In the genomic region with DNA sequence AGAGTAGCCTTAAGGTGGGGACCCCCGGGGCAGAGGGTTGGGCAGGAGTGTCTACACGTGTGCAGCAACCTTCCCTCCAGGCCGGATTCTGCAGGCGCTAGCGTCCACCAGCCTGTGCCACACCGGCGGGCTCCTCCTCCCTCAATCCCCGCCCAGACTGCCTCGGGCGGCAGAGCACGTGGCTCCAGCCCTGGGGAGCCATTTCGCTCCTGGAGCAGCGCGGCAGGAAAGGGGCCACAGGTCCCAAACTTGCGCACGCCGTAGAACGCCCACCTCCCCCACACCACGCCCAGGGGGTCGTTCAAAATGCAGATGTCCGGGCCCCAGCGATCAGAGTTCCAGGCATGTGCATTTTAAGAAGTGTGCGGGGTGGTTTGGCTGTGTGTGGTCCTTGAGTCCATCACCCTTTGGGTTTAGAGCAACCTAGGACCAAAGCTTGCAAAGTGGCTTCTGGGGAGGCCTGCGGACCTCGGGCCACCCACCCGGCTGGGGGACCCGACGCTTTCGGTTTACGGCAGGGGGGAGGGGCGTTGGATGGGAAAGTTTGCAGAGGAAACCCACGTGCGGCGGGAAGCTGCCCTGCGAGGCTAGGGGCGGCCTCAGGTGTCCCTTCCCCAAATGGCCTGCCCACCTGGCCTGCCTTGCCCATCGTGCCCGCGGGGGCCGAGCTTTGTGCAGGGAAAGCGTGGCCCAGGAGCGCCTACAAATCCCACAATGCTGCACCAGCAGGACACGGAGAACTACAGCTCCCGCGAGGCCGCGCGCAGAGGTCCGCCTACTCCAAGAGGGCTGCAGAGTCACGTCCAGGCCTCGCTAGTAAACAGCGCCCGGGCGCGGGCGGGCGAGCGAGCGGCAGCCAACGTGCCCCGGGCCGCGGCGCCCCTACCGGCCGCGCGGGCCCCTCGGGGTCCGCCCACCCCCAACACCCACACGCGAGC, we compare ENCODE assay signal across 8 cellular contexts. TPM values are rescaled to one million over a fixed set of nuclear protein-coding genes. Genes with fewer than 3 reads are reported as not detected.
A peak's percentile ranks its signal among the peaks of the same experiment; 100 is the strongest.
DNase-seq lines count a peak whose midpoint lies in the region; ATAC-seq and TF ChIP-seq lines count a peak whose summit lies in the region.

No MANE protein-coding gene starts in this region.

- peak overlapping the region; percentile 71 to 96 for H3K4me3 ChIP-seq in mesenchymal stem cell (ENCODE audit: insufficient read depth in 1 of 2, low read depth in 1 of 2, low read length in 2 of 2)

- H3K4me2 ChIP-seq in mesenchymal stem cell (ENCODE audit: low read length, poor library complexity, severe bottlenecking): peak overlapping the region; percentile 95

- H3K23ac ChIP-seq in mesenchymal stem cell (ENCODE audit: low read length in 2 of 2): peak overlapping the region in 1 of 2 experiments; percentile 10

- H3K9me3 ChIP-seq in mesenchymal stem cell (ENCODE audit: control insufficient read depth, low read length): no peaks in the 10 kb centered on the region

- H3K14ac ChIP-seq in mesenchymal stem cell (ENCODE audit: low read length in 2 of 2): peak overlapping the region in 1 of 2 experiments; percentile 96

- peaks cover 22% of the 10 kb centered on the region for H3K79me1 ChIP-seq in mesenchymal stem cell (replicated peaks; ENCODE audit: low read length, poor library complexity, severe bottlenecking)

- H4K91ac ChIP-seq in mesenchymal stem cell (ENCODE audit: low read length): peak overlapping the region; percentile 94

- H4K8ac ChIP-seq in mesenchymal stem cell (ENCODE audit: low read length): peak overlapping the region; percentile 94

- peak overlapping the region; percentile 46 for H2AK5ac ChIP-seq in mesenchymal stem cell (ENCODE audit: low read length, severe bottlenecking)

- H3K4ac ChIP-seq in mesenchymal stem cell (ENCODE audit: low read depth in 1 of 2, low read length in 2 of 2): peak overlapping the region; percentile 96 to 99

- no peak overlapping the region for H2BK5ac ChIP-seq in mesenchymal stem cell (ENCODE audit: low read depth, low read length, poor library complexity, severe bottlenecking)

- peak overlapping the region in 1 of 2 experiments; percentile 85 for H2BK12ac ChIP-seq in mesenchymal stem cell (ENCODE audit: low read length in 2 of 2)

- peak overlapping the region; percentile 91 for H2BK15ac ChIP-seq in mesenchymal stem cell (ENCODE audit: low read depth, poor library complexity, severe bottlenecking)

- no peak; the same call in 1 of the 2 replicates for TF ChIP-seq CTCF in C4-2B (conservative IDR thresholded peaks at IDR 0.05)

- WGBS in mesenchymal stem cell: 3% methylated on average over 57 of the region's 72 CpGs

- H2BK120ac ChIP-seq in mesenchymal stem cell (ENCODE audit: low read depth, low read length): peak overlapping the region; percentile 88

- H3K18ac ChIP-seq in mesenchymal stem cell (ENCODE audit: low read depth in 1 of 2, low read length in 2 of 2): peak overlapping the region; percentile 91 to 99

- no peaks in the 10 kb centered on the region for H3K36me3 ChIP-seq in mesenchymal stem cell (ENCODE audit: control insufficient read depth in 1 of 2, insufficient read depth in 2 of 2, low read depth in 1 of 2, low read length in 2 of 2)

- peak overlapping the region; percentile 95 for H3K9ac ChIP-seq in mesenchymal stem cell (ENCODE audit: low read length)

- H3K4me1 ChIP-seq in mesenchymal stem cell (ENCODE audit: control insufficient read depth, insufficient read depth, low read depth, low read length): peaks cover 17% of the 10 kb centered on the region

- H2AFZ ChIP-seq in mesenchymal stem cell (ENCODE audit: low read depth, low read length): peak overlapping the region; percentile 32

- ATAC-seq in GM19395 (IDR thresholded peaks at IDR 0.05; ENCODE audit: unreplicated experiment): peak; percentile 73

- peak; percentile 89 for DNase-seq in HK-2 (ENCODE audit: unreplicated experiment)
- DNase-seq in NCI-H82 treated with DMSO at 0.1 percent for 48 hours (lab: John Stamatoyannopoulos, UW; ENCODE audit: unreplicated experiment): peak; percentile 92
- DNase-seq in activated CD8-positive, alpha-beta memory T cell treated with anti-CD3 and anti-CD28 coated beads for 1 hour (ENCODE audit: extremely low read depth in 1 of 2, low read depth in 1 of 2): peak; percentile 58 to 79
- peak; percentile 73 for DNase-seq in effector CD8-positive, alpha-beta T cell (lab: John Stamatoyannopoulos, UW)
- DNase-seq in mesenchymal stem cell: peak; percentile 94
- DNase-seq in stimulated activated CD8-positive, alpha-beta memory T cell treated with anti-CD3 and anti-CD28 coated beads, Interleukin-12 subunit alpha, Interleukin-12 subunit beta, amount 100 ng/mL, for 1 hour (ENCODE audit: low read depth): peak; percentile 79

- no peaks in the 10 kb centered on the region for H3K27me3 ChIP-seq in mesenchymal stem cell (ENCODE audit: control insufficient read depth in 1 of 2, insufficient read depth in 1 of 2, low read length in 2 of 2)

- H3K27ac ChIP-seq in C4-2B: peak overlapping the region; percentile 95
- H3K27ac ChIP-seq in mesenchymal stem cell (ENCODE audit: low read length, poor library complexity, severe bottlenecking): peak overlapping the region; percentile 80

RNA-seq across cellular contexts. Expression of gene TFAP4, which starts 1.4 kb away (rescaled TPM):
- polyA plus RNA-seq in mesenchymal stem cell (2013, experiment 1 of 2): 6.0 TPM
- 5.8 TPM for polyA plus RNA-seq in mesenchymal stem cell (2013, experiment 2 of 2)

RNA-seq across cellular contexts. Expression of gene SRL, which starts 29.6 kb away (rescaled TPM):
- not detected for polyA plus RNA-seq in mesenchymal stem cell (2013, experiment 1 of 2)
- not detected for polyA plus RNA-seq in mesenchymal stem cell (2013, experiment 2 of 2)

RNA-seq across cellular contexts. Expression of gene GLIS2, which starts 44.4 kb away (rescaled TPM):
- 20.9 TPM for polyA plus RNA-seq in mesenchymal stem cell (2013, experiment 1 of 2)
- 19.9 TPM for polyA plus RNA-seq in mesenchymal stem cell (2013, experiment 2 of 2)

Comparison
In these comparisons a context has a peak if more than half of its experiments do, and no peak if none do; other contexts are left out.
1. Peak in every context shown above with its lines: DNase-seq, ATAC-seq, H3K4me3 ChIP-seq and H3K27ac ChIP-seq.